In the genomic region with DNA sequence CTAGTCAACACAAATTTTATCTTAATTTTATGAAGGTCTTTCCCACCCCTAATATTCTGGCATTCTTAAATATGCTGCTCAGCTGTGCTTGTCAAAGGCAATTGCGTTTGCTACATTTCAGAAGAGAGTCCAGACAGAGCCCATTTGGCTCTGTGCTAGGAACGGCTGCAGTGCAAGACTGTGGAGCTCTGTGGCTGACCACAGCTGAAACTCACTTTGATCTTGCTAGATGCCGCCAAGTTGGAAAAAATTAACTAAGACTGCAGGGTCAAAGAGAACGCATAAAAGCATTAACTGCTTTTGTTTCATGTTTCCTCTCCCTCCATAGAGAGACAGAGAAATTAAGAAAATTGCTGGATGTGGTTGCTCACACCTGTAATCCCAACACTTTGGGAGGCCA, we compare ENCODE assay signal across 9 cellular contexts. TPM values are rescaled to one million over a fixed set of nuclear protein-coding genes. Genes with fewer than 3 reads are reported as not detected.
DNase-seq lines count a peak whose midpoint lies in the region; ATAC-seq and TF ChIP-seq lines count a peak whose summit lies in the region.
"Had no signal": no experiment of that assay in that cellular context is flagged by ENCODE, and none has a peak within 500 bp of the region (broad histone marks: within the 10 kb centered on the region; RNA-seq: fewer than 3 reads in every experiment).

No MANE protein-coding gene starts in this region.

- no peaks in the 10 kb centered on the region for H3K9me3 ChIP-seq in CD4-positive, CD25-positive, alpha-beta regulatory T cell (ENCODE audit: control insufficient read depth in 2 of 2, low read length in 2 of 2)

- peaks cover 27 to 87% (median 58%) of the 10 kb centered on the region in 4 donors for H3K4me1 Mint-ChIP-seq in CD4-positive, CD25-positive, alpha-beta regulatory T cell
- H3K4me1 Mint-ChIP-seq in activated T-helper 2 cell treated with anti-CD3 and anti-CD28 coated beads, Interferon-gamma antibody, Interleukin-2, Interleukin-4, amounts not matched to agents 10 μg/mL and 5 μg/mL and 100 μg/mL, durations not matched to agents 14 hours and 24 hours and 36 hours (ENCODE audit: low read depth), result peaks cover 67% of the 10 kb centered on the region
- H3K4me1 Mint-ChIP-seq in memory B cell, result peaks cover 28% of the 10 kb centered on the region

- no peaks in the 10 kb centered on the region for H3K9me3 Mint-ChIP-seq in CD4-positive, CD25-positive, alpha-beta regulatory T cell
- no peaks in the 10 kb centered on the region for H3K9me3 Mint-ChIP-seq in activated T-helper 2 cell treated with anti-CD3 and anti-CD28 coated beads, Interferon-gamma antibody, Interleukin-2, Interleukin-4, amounts not matched to agents 10 μg/mL and 5 μg/mL and 100 μg/mL, durations not matched to agents 14 hours and 24 hours and 36 hours
- H3K9me3 Mint-ChIP-seq in memory B cell, result no peaks in the 10 kb centered on the region

- H3K4me3 ChIP-seq in CD4-positive, CD25-positive, alpha-beta regulatory T cell (ENCODE audit: low read depth, low read length), result peak overlapping the region; percentile 83

- no peak for TF ChIP-seq CTCF in RWPE1 (conservative IDR thresholded peaks at IDR 0.05; ENCODE audit: low read depth)

- H3K27me3 ChIP-seq in CD4-positive, CD25-positive, alpha-beta regulatory T cell (ENCODE audit: control insufficient read depth, insufficient read depth, low read length), result no peaks in the 10 kb centered on the region

- peaks cover 2% of the 10 kb centered on the region for H3K36me3 Mint-ChIP-seq in CD4-positive, CD25-positive, alpha-beta regulatory T cell
- no peaks in the 10 kb centered on the region for H3K36me3 Mint-ChIP-seq in activated T-helper 2 cell treated with anti-CD3 and anti-CD28 coated beads, Interferon-gamma antibody, Interleukin-2, Interleukin-4, amounts not matched to agents 10 μg/mL and 5 μg/mL and 100 μg/mL, durations not matched to agents 14 hours and 24 hours and 36 hours (ENCODE audit: low read depth)
- no peaks in the 10 kb centered on the region for H3K36me3 Mint-ChIP-seq in memory B cell

- ATAC-seq in CD4-positive, CD25-positive, alpha-beta regulatory T cell (ENCODE audit: low read depth in 2 of 2), result no peak
- ATAC-seq in GM21619 (IDR thresholded peaks at IDR 0.05; ENCODE audit: unreplicated experiment) (peak; percentile 40), memory B cell (ENCODE audit: low read depth) (no peak), GM21367 (IDR thresholded peaks at IDR 0.05; ENCODE audit: unreplicated experiment) (no peak), GM18517 (IDR thresholded peaks at IDR 0.05; ENCODE audit: unreplicated experiment) (no peak)

- no peak for DNase-seq in CD4-positive, CD25-positive, alpha-beta regulatory T cell
- no peak for DNase-seq in activated T-helper 2 cell treated with anti-CD3 and anti-CD28 coated beads, Interferon-gamma antibody, Interleukin-2, Interleukin-4, amounts not matched to agents 10 μg/mL and 5 μg/mL and 100 μg/mL, durations not matched to agents 14 hours and 24 hours and 36 hours (ENCODE audit: low spot score)
- DNase-seq in memory B cell (ENCODE audit: low spot score in 2 of 2) (no peak), pons (ENCODE audit: low spot score) (no peak), RWPE1 (ENCODE audit: low spot score) (no peak)
- DNase-seq: anterior cingulate cortex had no signal

- CTCF ChIA-PET in RWPE1 (lab: Yijun Ruan, JAX), result no interaction called here

- intact Hi-C loops in activated T-helper 2 cell treated with anti-CD3 and anti-CD28 coated beads, Interferon-gamma antibody, Interleukin-2, Interleukin-4, amounts not matched to agents 10 μg/mL and 5 μg/mL and 100 μg/mL, durations not matched to agents 14 hours and 24 hours and 36 hours (cut with micrococcal nuclease), result no loop called here

- peak overlapping the region; percentile 99 for H3K27ac Mint-ChIP-seq in CD4-positive, CD25-positive, alpha-beta regulatory T cell
- H3K27ac Mint-ChIP-seq in activated T-helper 2 cell treated with anti-CD3 and anti-CD28 coated beads, Interferon-gamma antibody, Interleukin-2, Interleukin-4, amounts not matched to agents 10 μg/mL and 5 μg/mL and 100 μg/mL, durations not matched to agents 14 hours and 24 hours and 36 hours, result peak overlapping the region; percentile 90
- H3K27ac Mint-ChIP-seq in memory B cell, result peak overlapping the region; percentile 89

- no peaks in the 10 kb centered on the region for H3K27me3 Mint-ChIP-seq in CD4-positive, CD25-positive, alpha-beta regulatory T cell
- no peaks in the 10 kb centered on the region for H3K27me3 Mint-ChIP-seq in activated T-helper 2 cell treated with anti-CD3 and anti-CD28 coated beads, Interferon-gamma antibody, Interleukin-2, Interleukin-4, amounts not matched to agents 10 μg/mL and 5 μg/mL and 100 μg/mL, durations not matched to agents 14 hours and 24 hours and 36 hours (ENCODE audit: low read depth)
- no peaks in the 10 kb centered on the region for H3K27me3 Mint-ChIP-seq in memory B cell

- H3K4me3 Mint-ChIP-seq in CD4-positive, CD25-positive, alpha-beta regulatory T cell, result peak overlapping the region; percentile 93 to 97 (median 94)
- peak overlapping the region; percentile 66 for H3K4me3 Mint-ChIP-seq in activated T-helper 2 cell treated with anti-CD3 and anti-CD28 coated beads, Interferon-gamma antibody, Interleukin-2, Interleukin-4, amounts not matched to agents 10 μg/mL and 5 μg/mL and 100 μg/mL, durations not matched to agents 14 hours and 24 hours and 36 hours (ENCODE audit: low read depth)
- no peak overlapping the region for H3K4me3 Mint-ChIP-seq in memory B cell

- no peaks in the 10 kb centered on the region for H3K36me3 ChIP-seq in CD4-positive, CD25-positive, alpha-beta regulatory T cell (ENCODE audit: control insufficient read depth, insufficient read depth, low read length)

- H3K27ac ChIP-seq in CD4-positive, CD25-positive, alpha-beta regulatory T cell (ENCODE audit: insufficient read depth, low read length, poor library complexity, severe bottlenecking), result peak overlapping the region; percentile 91
- H3K27ac ChIP-seq in RWPE1, result no peak overlapping the region

- POLR2A ChIA-PET in RWPE1 (lab: Yijun Ruan, JAX; ENCODE audit: low non-redundant PET), result no interaction called here

- H3K4me1 ChIP-seq in CD4-positive, CD25-positive, alpha-beta regulatory T cell (ENCODE audit: control insufficient read depth, insufficient read depth, low read length, poor library complexity, severe bottlenecking), result peaks cover 62% of the 10 kb centered on the region

RNA-seq across cellular contexts. Expression of gene PPP1R2, which starts 7.6 kb away (rescaled TPM):
- 169 TPM for total RNA-seq in CD4-positive, CD25-positive, alpha-beta regulatory T cell
- polyA plus RNA-seq in CD4-positive, CD25-positive, alpha-beta regulatory T cell, result 100 to 1,000 TPM; 253 to 337 (median 306) TPM
- 74.2 and 75.0 TPM in 2 replicates for total RNA-seq in activated T-helper 2 cell treated with anti-CD3 and anti-CD28 coated beads, Interferon-gamma antibody, Interleukin-2, Interleukin-4, amounts not matched to agents 10 μg/mL and 5 μg/mL and 100 μg/mL, durations not matched to agents 14 hours and 24 hours and 36 hours

RNA-seq across cellular contexts. Expression of gene APOD, which starts 33.0 kb away (rescaled TPM):
- total RNA-seq in CD4-positive, CD25-positive, alpha-beta regulatory T cell, result not detected
- polyA plus RNA-seq in CD4-positive, CD25-positive, alpha-beta regulatory T cell, result under 1 TPM in 1 of 4 donors, not detected in 3; 0.60 TPM
- total RNA-seq in activated T-helper 2 cell treated with anti-CD3 and anti-CD28 coated beads, Interferon-gamma antibody, Interleukin-2, Interleukin-4, amounts not matched to agents 10 μg/mL and 5 μg/mL and 100 μg/mL, durations not matched to agents 14 hours and 24 hours and 36 hours, result 0.87 and 1.3 TPM in 2 replicates
